In genomic region chr3:188296761-188297689, GRCh38 we compare ENCODE assay signal across 9 cellular contexts.
DNase-seq lines count a peak whose midpoint lies in the region; FAIRE-seq and TF ChIP-seq lines count a peak whose summit lies in the region.
"Had no signal": no experiment of that assay in that cellular context is flagged by ENCODE, and none has a peak within 500 bp of the region (broad histone marks: within the 10 kb centered on the region; RNA-seq: fewer than 3 reads in every experiment).

No MANE protein-coding gene starts in this region.

- no peak for TF ChIP-seq CTCF in AG04450 (IDR thresholded peaks at IDR 0.05; ENCODE audit: low read depth, low read length)
- no peak for TF ChIP-seq CTCF in bronchial epithelial cell (IDR thresholded peaks at IDR 0.05; ENCODE audit: insufficient read depth, low read length, severe bottlenecking)
- TF ChIP-seq CTCF in testis (IDR thresholded peaks at IDR 0.05), result peak in 1 of 3 experiments; percentile 9
- TF ChIP-seq CTCF in thyroid gland (IDR thresholded peaks at IDR 0.05), result no peak

- peaks cover 7% of the 10 kb centered on the region for H3K79me2 ChIP-seq in mesendoderm (ENCODE audit: control insufficient read depth, insufficient read depth, low read length)

- no peak overlapping the region for H3K4ac ChIP-seq in mesendoderm (ENCODE audit: low read depth, low read length)

- H3K4me2 ChIP-seq in mesendoderm (ENCODE audit: low read length), result no peak overlapping the region
- H3K4me2 ChIP-seq: KMS-11 had no signal

- H3K27me3 ChIP-seq in AG04450 (ENCODE audit: control insufficient read depth, insufficient read depth, low read length) (no peaks in the 10 kb centered on the region), MG63 (no peaks in the 10 kb centered on the region), bronchial epithelial cell (ENCODE audit: control insufficient read depth, insufficient read depth, low read length) (no peaks in the 10 kb centered on the region), mesendoderm (ENCODE audit: insufficient read depth, low read length, poor library complexity) (no peaks in the 10 kb centered on the region), testis (no peaks in the 10 kb centered on the region), thyroid gland (no peaks in the 10 kb centered on the region)

- H3K23ac ChIP-seq in mesendoderm (ENCODE audit: low read length), result peak overlapping the region; percentile 37

- no peak overlapping the region for H2BK15ac ChIP-seq in mesendoderm (replicated peaks; ENCODE audit: low read depth)

- H4K8ac ChIP-seq in mesendoderm (ENCODE audit: low read depth, low read length), result no peak overlapping the region

- no peaks in the 10 kb centered on the region for H3K36me3 ChIP-seq in MG63
- H3K36me3 ChIP-seq in bronchial epithelial cell (ENCODE audit: control insufficient read depth, insufficient read depth, low read length), result peaks cover 1% of the 10 kb centered on the region
- H3K36me3 ChIP-seq in mesendoderm (ENCODE audit: control insufficient read depth, insufficient read depth, low read length), result no peaks in the 10 kb centered on the region
- H3K36me3 ChIP-seq in testis (ENCODE audit: low read depth, missing control alignments), result no peaks in the 10 kb centered on the region
- no peaks in the 10 kb centered on the region for H3K36me3 ChIP-seq in thyroid gland

- H3K4me3 ChIP-seq in AG04450 (ENCODE audit: low read depth, low read length) (no peak overlapping the region), MG63 (no peak overlapping the region), bronchial epithelial cell (ENCODE audit: low read depth, low read length) (no peak overlapping the region), mesendoderm (ENCODE audit: low read length) (no peak overlapping the region), testis (no peak overlapping the region), thyroid gland (replicated peaks in 1 of 3) (no peak overlapping the region)

- no peak overlapping the region for H2BK120ac ChIP-seq in mesendoderm (ENCODE audit: low read depth, low read length)

- H3K27ac ChIP-seq in AG04450 (ENCODE audit: low read depth, low read length) (peak overlapping the region; percentile 69), mesendoderm (ENCODE audit: low read depth, low read length) (no peak overlapping the region), testis (peak overlapping the region in 1 of 2 donors; percentile 8), thyroid gland (peak overlapping the region in 1 of 3 donors; percentile 33)
- H3K27ac ChIP-seq: KMS-11 had no signal

- no CpG with 5 or more reads among the region's 5 CpGs for WGBS in mesendoderm (ENCODE audit: extremely low coverage, insufficient coverage, low lambda C conversion rate)
- 50 to 64% methylated on average over 5 of the region's 5 CpGs for WGBS in testis, 2 donors
- WGBS in thyroid gland, 2 donors, result 65 to 72% methylated on average over 5 of the region's 5 CpGs

- no peak overlapping the region for H3K18ac ChIP-seq in mesendoderm (ENCODE audit: low read length)

- FAIRE-seq in bronchial epithelial cell (lab: Jason Lieb, UNC), result no peak

- H4K5ac ChIP-seq in mesendoderm (ENCODE audit: low read length), result no peak overlapping the region

- intact Hi-C loops in testis (cut with DNase I; ENCODE audit: low total_unique reads), result no loop called here
- intact Hi-C loops in thyroid gland (cut with DNase I), result no loop called here

- H3K4me1 ChIP-seq in mesendoderm (ENCODE audit: control insufficient read depth, low read depth, low read length) (peaks cover 3% of the 10 kb centered on the region), testis (peaks cover 11% of the 10 kb centered on the region), thyroid gland (peaks cover 10 to 28% of the 10 kb centered on the region in 2 donors)

- no peak overlapping the region for H3K9ac ChIP-seq in mesendoderm (ENCODE audit: low read length)
- H3K9ac ChIP-seq: KMS-11 had no signal

- POLR2A ChIA-PET in AG04450 (lab: Yijun Ruan, JAX), result no interaction called here

- H2AK5ac ChIP-seq in mesendoderm (ENCODE audit: low read length), result no peak overlapping the region

- no peak overlapping the region for H2BK5ac ChIP-seq in mesendoderm (ENCODE audit: low read length)

- H3K79me1 ChIP-seq in mesendoderm (ENCODE audit: low read length), result peaks cover 13% of the 10 kb centered on the region

- DNase-seq in AG04450 (ENCODE audit: low read depth, low spot score) (no peak), MG63 (peak; percentile 36), bronchial epithelial cell (ENCODE audit: low read depth) (peak; percentile 93), mesendoderm (no peak), NCI-H1092 (lab: John Stamatoyannopoulos, UW) (no peak), NCI-H2081 treated with DMSO at 0.1 percent for 48 hours (lab: John Stamatoyannopoulos, UW) (no peak), testis (no peak), thyroid gland (no peak)

- H3K56ac ChIP-seq in mesendoderm (ENCODE audit: low read length), result no peak overlapping the region

- CTCF ChIA-PET in AG04450 (lab: Charles Lee), result interaction anchor here (2.2 to 2.9 kb wide), 2 partner anchors 556 to 657 kb away, joined by 11 to 15 read pairs; no protein-coding TSS in a partner anchor

- TF ChIP-seq POLR2A in testis (IDR thresholded peaks at IDR 0.05) (no peak), thyroid gland (IDR thresholded peaks at IDR 0.05) (no peak)

- H3K9me3 ChIP-seq in AG04450 (ENCODE audit: control insufficient read depth, insufficient read depth, low read length) (no peaks in the 10 kb centered on the region), MG63 (no peaks in the 10 kb centered on the region), testis (no peaks in the 10 kb centered on the region), thyroid gland (no peaks in the 10 kb centered on the region)

Comparison
In these comparisons a context has a peak if more than half of its experiments do, and no peak if none do; other contexts are left out.
1. DNase-seq: peak in MG63 (single experiment) and bronchial epithelial cell (single experiment); none in AG04450 (single experiment), mesendoderm (single experiment), NCI-H1092 (single experiment), NCI-H2081 treated with DMSO at 0.1 percent for 48 hours (single experiment), testis (single experiment) and thyroid gland (0 of 2).